Comparison of ENCODE assay signal across 1 cellular context in the genomic region with DNA sequence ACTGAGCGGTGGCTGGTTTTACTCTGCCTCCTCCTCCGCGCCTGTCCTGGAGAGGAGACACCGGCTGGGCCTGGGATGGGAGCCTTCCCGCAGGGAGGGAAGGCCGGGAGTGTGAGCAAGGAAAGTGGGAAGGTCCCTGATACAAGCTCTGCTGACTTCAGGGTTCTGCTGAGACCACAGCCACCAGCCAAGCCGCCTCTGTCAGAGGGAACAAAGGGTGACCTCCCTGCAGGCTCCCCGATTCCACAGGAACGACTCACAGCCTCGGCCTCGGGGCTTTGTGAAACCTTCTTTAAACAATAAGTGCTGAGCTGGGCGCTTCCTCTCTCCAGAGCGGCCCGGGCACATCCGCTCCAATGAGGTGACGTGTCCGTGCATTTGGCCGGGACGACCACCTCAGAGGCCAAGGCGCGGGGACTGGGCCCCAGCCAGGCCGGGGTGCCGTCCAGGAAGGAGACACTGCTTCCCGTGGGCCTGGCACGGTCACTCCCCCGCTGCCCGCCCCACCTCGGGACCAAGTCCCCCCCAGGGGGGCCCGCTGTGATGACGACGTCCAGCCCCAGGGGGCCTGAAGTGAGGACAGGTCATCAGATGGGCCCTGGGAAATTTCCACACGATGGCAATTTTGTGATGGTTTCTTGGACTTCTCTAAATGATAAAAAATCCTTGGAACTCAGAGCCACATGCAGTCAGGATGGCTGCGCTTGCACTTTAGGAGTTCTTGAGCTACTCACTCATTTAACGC.
A peak's percentile ranks its signal among the peaks of the same experiment; 100 is the strongest.
TF ChIP-seq lines count a peak whose summit lies in the region.

No MANE protein-coding gene starts in this region.

TF ChIP-seq in HepG2, 621 proteins besides CTCF, POLR2A, EP300 and RAD21 (continued from another document and continues in another):
- TF ChIP-seq ZNF407 (CRISPR knock-in tag; IDR thresholded peaks at IDR 0.05; ENCODE audit: not compliant biosample characterization) (no peak), MAFF (IDR thresholded peaks at IDR 0.05; ENCODE audit: low read depth, low read length) (0 out of 2 replicates have a peak, but pooled peaks have one; percentile 13), ZNF280B (CRISPR knock-in tag; IDR thresholded peaks at IDR 0.05; ENCODE audit: borderline replicate concordance) (0 out of 2 replicates have a peak, but pooled peaks have one; percentile 22), NBN (conservative IDR thresholded peaks at IDR 0.05) (no peak), GABPB1 (CRISPR knock-in tag; IDR thresholded peaks at IDR 0.05) (no peak; the same call in 1 of the 2 replicates), ELF3 (CRISPR knock-in tag; IDR thresholded peaks at IDR 0.05) (no peak), ZNF704 (CRISPR knock-in tag; IDR thresholded peaks at IDR 0.05; ENCODE audit: borderline replicate concordance) (no peak), ZNF792 (CRISPR knock-in tag; IDR thresholded peaks at IDR 0.05) (no peak), MAFK (conservative IDR thresholded peaks at IDR 0.05 in 1 of 2, IDR thresholded peaks at IDR 0.05 in 1 of 2; ENCODE audit: low read length in 2 of 2) (peak; percentile 25 to 44; a peak in 2 of 4 replicates), ZNF607 (CRISPR knock-in tag; IDR thresholded peaks at IDR 0.05; ENCODE audit: borderline replicate concordance) (no peak), ETV6 (CRISPR knock-in tag; conservative IDR thresholded peaks at IDR 0.05) (no peak), MTA3 (CRISPR knock-in tag; IDR thresholded peaks at IDR 0.05) (no peak), SCMH1 (CRISPR knock-in tag; IDR thresholded peaks at IDR 0.05; ENCODE audit: borderline replicate concordance) (no peak), ZNF329 (CRISPR knock-in tag; IDR thresholded peaks at IDR 0.05; ENCODE audit: low read depth) (no peak), ZNF768 (CRISPR knock-in tag; IDR thresholded peaks at IDR 0.05) (no peak), REL (CRISPR knock-in tag; conservative IDR thresholded peaks at IDR 0.05) (no peak), ZNF577 (CRISPR knock-in tag; IDR thresholded peaks at IDR 0.05; ENCODE audit: borderline replicate concordance, low read depth) (no peak), ZNF629 (CRISPR knock-in tag; conservative IDR thresholded peaks at IDR 0.05) (no peak), KLF6 (CRISPR knock-in tag; IDR thresholded peaks at IDR 0.05) (no peak), EHMT2 (IDR thresholded peaks at IDR 0.05; ENCODE audit: borderline replicate concordance, low read depth, low read length) (no peak), MATR3 (CRISPR knock-in tag; IDR thresholded peaks at IDR 0.05) (no peak), MTA1 (CRISPR knock-in tag; IDR thresholded peaks at IDR 0.05; ENCODE audit: borderline replicate concordance) (peak; percentile 42; the same call in 1 of the 2 replicates), ZNF30 (CRISPR knock-in tag; IDR thresholded peaks at IDR 0.05) (no peak), ZNF761 (CRISPR knock-in tag; conservative IDR thresholded peaks at IDR 0.05) (no peak), ZNF619 (CRISPR knock-in tag; IDR thresholded peaks at IDR 0.05) (no peak), FOXO1 (CRISPR knock-in tag; IDR thresholded peaks at IDR 0.05) (no peak)
- TF ChIP-seq, protein P1, sequence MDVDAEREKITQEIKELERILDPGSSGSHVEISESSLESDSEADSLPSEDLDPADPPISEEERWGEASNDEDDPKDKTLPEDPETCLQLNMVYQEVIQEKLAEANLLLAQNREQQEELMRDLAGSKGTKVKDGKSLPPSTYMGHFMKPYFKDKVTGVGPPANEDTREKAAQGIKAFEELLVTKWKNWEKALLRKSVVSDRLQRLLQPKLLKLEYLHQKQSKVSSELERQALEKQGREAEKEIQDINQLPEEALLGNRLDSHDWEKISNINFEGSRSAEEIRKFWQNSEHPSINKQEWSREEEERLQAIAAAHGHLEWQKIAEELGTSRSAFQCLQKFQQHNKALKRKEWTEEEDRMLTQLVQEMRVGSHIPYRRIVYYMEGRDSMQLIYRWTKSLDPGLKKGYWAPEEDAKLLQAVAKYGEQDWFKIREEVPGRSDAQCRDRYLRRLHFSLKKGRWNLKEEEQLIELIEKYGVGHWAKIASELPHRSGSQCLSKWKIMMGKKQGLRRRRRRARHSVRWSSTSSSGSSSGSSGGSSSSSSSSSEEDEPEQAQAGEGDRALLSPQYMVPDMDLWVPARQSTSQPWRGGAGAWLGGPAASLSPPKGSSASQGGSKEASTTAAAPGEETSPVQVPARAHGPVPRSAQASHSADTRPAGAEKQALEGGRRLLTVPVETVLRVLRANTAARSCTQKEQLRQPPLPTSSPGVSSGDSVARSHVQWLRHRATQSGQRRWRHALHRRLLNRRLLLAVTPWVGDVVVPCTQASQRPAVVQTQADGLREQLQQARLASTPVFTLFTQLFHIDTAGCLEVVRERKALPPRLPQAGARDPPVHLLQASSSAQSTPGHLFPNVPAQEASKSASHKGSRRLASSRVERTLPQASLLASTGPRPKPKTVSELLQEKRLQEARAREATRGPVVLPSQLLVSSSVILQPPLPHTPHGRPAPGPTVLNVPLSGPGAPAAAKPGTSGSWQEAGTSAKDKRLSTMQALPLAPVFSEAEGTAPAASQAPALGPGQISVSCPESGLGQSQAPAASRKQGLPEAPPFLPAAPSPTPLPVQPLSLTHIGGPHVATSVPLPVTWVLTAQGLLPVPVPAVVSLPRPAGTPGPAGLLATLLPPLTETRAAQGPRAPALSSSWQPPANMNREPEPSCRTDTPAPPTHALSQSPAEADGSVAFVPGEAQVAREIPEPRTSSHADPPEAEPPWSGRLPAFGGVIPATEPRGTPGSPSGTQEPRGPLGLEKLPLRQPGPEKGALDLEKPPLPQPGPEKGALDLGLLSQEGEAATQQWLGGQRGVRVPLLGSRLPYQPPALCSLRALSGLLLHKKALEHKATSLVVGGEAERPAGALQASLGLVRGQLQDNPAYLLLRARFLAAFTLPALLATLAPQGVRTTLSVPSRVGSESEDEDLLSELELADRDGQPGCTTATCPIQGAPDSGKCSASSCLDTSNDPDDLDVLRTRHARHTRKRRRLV (CRISPR knock-in tag; IDR thresholded peaks at IDR 0.05), result no peak
- TF ChIP-seq, protein P2, sequence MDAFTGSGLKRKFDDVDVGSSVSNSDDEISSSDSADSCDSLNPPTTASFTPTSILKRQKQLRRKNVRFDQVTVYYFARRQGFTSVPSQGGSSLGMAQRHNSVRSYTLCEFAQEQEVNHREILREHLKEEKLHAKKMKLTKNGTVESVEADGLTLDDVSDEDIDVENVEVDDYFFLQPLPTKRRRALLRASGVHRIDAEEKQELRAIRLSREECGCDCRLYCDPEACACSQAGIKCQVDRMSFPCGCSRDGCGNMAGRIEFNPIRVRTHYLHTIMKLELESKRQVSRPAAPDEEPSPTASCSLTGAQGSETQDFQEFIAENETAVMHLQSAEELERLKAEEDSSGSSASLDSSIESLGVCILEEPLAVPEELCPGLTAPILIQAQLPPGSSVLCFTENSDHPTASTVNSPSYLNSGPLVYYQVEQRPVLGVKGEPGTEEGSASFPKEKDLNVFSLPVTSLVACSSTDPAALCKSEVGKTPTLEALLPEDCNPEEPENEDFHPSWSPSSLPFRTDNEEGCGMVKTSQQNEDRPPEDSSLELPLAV (CRISPR knock-in tag; conservative IDR thresholded peaks at IDR 0.05; ENCODE audit: low read depth), result no peak
- TF ChIP-seq, protein P3, sequence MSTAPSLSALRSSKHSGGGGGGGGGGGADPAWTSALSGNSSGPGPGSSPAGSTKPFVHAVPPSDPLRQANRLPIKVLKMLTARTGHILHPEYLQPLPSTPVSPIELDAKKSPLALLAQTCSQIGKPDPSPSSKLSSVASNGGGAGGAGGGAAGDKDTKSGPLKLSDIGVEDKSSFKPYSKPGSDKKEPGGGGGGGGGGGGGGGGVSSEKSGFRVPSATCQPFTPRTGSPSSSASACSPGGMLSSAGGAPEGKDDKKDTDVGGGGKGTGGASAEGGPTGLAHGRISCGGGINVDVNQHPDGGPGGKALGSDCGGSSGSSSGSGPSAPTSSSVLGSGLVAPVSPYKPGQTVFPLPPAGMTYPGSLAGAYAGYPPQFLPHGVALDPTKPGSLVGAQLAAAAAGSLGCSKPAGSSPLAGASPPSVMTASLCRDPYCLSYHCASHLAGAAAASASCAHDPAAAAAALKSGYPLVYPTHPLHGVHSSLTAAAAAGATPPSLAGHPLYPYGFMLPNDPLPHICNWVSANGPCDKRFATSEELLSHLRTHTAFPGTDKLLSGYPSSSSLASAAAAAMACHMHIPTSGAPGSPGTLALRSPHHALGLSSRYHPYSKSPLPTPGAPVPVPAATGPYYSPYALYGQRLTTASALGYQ (CRISPR knock-in tag; IDR thresholded peaks at IDR 0.05), result no peak
- TF ChIP-seq, protein P4, sequence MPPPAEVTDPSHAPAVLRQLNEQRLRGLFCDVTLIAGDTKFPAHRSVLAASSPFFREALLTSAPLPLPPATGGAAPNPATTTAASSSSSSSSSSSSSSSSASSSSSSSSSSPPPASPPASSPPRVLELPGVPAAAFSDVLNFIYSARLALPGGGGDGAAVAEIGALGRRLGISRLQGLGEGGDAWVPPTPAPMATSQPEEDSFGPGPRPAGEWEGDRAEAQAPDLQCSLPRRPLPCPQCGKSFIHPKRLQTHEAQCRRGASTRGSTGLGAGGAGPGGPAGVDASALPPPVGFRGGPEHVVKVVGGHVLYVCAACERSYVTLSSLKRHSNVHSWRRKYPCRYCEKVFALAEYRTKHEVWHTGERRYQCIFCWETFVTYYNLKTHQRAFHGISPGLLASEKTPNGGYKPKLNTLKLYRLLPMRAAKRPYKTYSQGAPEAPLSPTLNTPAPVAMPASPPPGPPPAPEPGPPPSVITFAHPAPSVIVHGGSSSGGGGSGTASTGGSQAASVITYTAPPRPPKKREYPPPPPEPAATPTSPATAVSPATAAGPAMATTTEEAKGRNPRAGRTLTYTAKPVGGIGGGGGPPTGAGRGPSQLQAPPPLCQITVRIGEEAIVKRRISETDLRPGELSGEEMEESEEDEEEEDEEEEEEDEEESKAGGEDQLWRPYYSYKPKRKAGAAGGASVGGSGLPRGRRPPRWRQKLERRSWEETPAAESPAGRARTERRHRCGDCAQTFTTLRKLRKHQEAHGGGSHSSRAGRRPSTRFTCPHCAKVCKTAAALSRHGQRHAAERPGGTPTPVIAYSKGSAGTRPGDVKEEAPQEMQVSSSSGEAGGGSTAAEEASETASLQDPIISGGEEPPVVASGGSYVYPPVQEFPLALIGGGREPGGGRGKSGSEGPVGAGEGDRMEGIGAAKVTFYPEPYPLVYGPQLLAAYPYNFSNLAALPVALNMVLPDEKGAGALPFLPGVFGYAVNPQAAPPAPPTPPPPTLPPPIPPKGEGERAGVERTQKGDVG (CRISPR knock-in tag; IDR thresholded peaks at IDR 0.05; ENCODE audit: borderline replicate concordance), result no peak
